ENCODE assay signal across 22 cellular contexts in genomic region chr2:158879229-158879903, GRCh38.
"Had no signal": no experiment of that assay in that cellular context is flagged by ENCODE, and none has a peak within 500 bp of the region (broad histone marks: within the 10 kb centered on the region; RNA-seq: fewer than 3 reads in every experiment).

No MANE protein-coding gene starts in this region.

- DNase-seq: cortex of kidney; dorsolateral prefrontal cortex; effector memory CD4-positive, alpha-beta T cell; glutamatergic neuron; left cardiac atrium; left ventricle myocardium inferior; lower lobe of right lung; natural killer cell; nucleus accumbens; psoas muscle; retina; spleen; stimulated activated CD4-positive, alpha-beta T cell treated with anti-CD3 and anti-CD28 coated beads, Interleukin-15, amount 100 ng/mL, for 24 hours; stimulated activated CD4-positive, alpha-beta T cell treated with anti-CD3 and anti-CD28 coated beads, Interleukin-1b, Interleukin-23, amount 100 ng/mL, for 48 hours; stimulated activated CD4-positive, alpha-beta T cell treated with anti-CD3 and anti-CD28 coated beads, Interleukin-4, amount 100 ng/mL, for 4 hours; stimulated activated naive B cell treated with anti-CD40 and anti-IgM and Interleukin-4, amounts not matched to agents 10 μg/mL and 1 μg/mL and 100 μg/mL, for 72 hours; trophoblast cell had no signal

- H3K4me1 ChIP-seq: esophagus muscularis mucosa, gastroesophageal sphincter, left ventricle myocardium inferior, lower lobe of right lung, psoas muscle, spleen had no signal

- ATAC-seq: gastroesophageal sphincter; left cardiac atrium; lower lobe of right lung; natural killer cell; psoas muscle; sciatic nerve; stimulated activated naive B cell treated with anti-CD40 and anti-IgM and Interleukin-4, amounts not matched to agents 10 μg/mL and 1 μg/mL and 100 μg/mL, for 72 hours had no signal

- H3K27me3 ChIP-seq: dorsolateral prefrontal cortex, esophagus muscularis mucosa, gastroesophageal sphincter, spleen had no signal

- H3K27ac ChIP-seq: dorsolateral prefrontal cortex, epithelial cell of prostate, esophagus muscularis mucosa, gastroesophageal sphincter, left ventricle myocardium inferior, lower lobe of right lung, psoas muscle, spleen had no signal

- H3K9me3 ChIP-seq: esophagus muscularis mucosa, gastroesophageal sphincter, left ventricle myocardium inferior, lower lobe of right lung, psoas muscle, spleen had no signal

- H3K36me3 ChIP-seq: esophagus muscularis mucosa, gastroesophageal sphincter, left ventricle myocardium inferior, lower lobe of right lung, spleen had no signal

- H3K4me3 ChIP-seq: dorsolateral prefrontal cortex, esophagus muscularis mucosa, gastroesophageal sphincter, left ventricle myocardium inferior, lower lobe of right lung, psoas muscle, spleen had no signal

- FAIRE-seq: keratinocyte had no signal
